28 cellular contexts compared by ENCODE assay signal in genomic region chr20:13452470-13453124, GRCh38.
"Had no signal": no experiment of that assay in that cellular context is flagged by ENCODE, and none has a peak within 500 bp of the region (broad histone marks: within the 10 kb centered on the region; RNA-seq: fewer than 3 reads in every experiment).

No MANE protein-coding gene starts in this region.

- H3K27me3 Mint-ChIP-seq: dendritic cell treated with granulocyte-macrophage colony-stimulating factor and Interleukin-4, amounts not matched to agents 40 ng/mL and 50 ng/mL, for 4 days; naive B cell; stimulated activated naive CD8-positive, alpha-beta T cell treated with anti-CD3 and anti-CD28 coated beads, Interleukin-15, amount 100 ng/mL, for 72 hours had no signal

- DNase-seq: colonic mucosa; effector CD8-positive, alpha-beta T cell; endodermal cell; foreskin keratinocyte; heart right ventricle; hypothalamus; mesenchymal stem cell; mucosa of descending colon; naive B cell; nephron progenitor cell; nucleus accumbens; right cardiac atrium; stimulated activated CD4-positive, alpha-beta T cell treated with anti-CD3 and anti-CD28 coated beads, Interleukin-1b, Interleukin-23, amount 100 ng/mL, for 48 hours; stimulated activated CD4-positive, alpha-beta T cell treated with anti-CD3 and anti-CD28 coated beads, Interleukin-4, amount 100 ng/mL, for 1 hour; stimulated activated CD8-positive, alpha-beta memory T cell treated with anti-CD3 and anti-CD28 coated beads, Interleukin-4, amount 100 ng/mL, for 48 hours; stimulated activated naive CD4-positive, alpha-beta T cell; stimulated activated naive CD8-positive, alpha-beta T cell treated with anti-CD3 and anti-CD28 coated beads, Interleukin-15, amount 100 ng/mL, for 72 hours; transverse colon; upper lobe of right lung; uterus had no signal

- H3K9me3 ChIP-seq: colonic mucosa, gastroesophageal sphincter, heart right ventricle, mucosa of descending colon, prostate gland, suprapubic skin, transverse colon, upper lobe of right lung, uterus had no signal

- H3K4me3 ChIP-seq: colonic mucosa, gastroesophageal sphincter, heart right ventricle, mucosa of descending colon, prostate gland, skin epidermis, suprapubic skin, transverse colon, upper lobe of right lung, uterus had no signal

- H3K27ac Mint-ChIP-seq: dendritic cell treated with granulocyte-macrophage colony-stimulating factor and Interleukin-4, amounts not matched to agents 40 ng/mL and 50 ng/mL, for 4 days; endodermal cell; mesothelial cell of epicardium; nephron progenitor cell had no signal

- H3K4me3 Mint-ChIP-seq: dendritic cell treated with granulocyte-macrophage colony-stimulating factor and Interleukin-4, amounts not matched to agents 40 ng/mL and 50 ng/mL, for 4 days; endodermal cell; mesothelial cell of epicardium; naive B cell; nephron progenitor cell; stimulated activated naive CD8-positive, alpha-beta T cell treated with anti-CD3 and anti-CD28 coated beads, Interleukin-15, amount 100 ng/mL, for 72 hours had no signal

- H3K27me3 ChIP-seq: colonic mucosa, foreskin keratinocyte, gastroesophageal sphincter, heart right ventricle, suprapubic skin, transverse colon, upper lobe of right lung, uterus had no signal

- H3K27ac ChIP-seq: colonic mucosa, epithelial cell of prostate, foreskin keratinocyte, gastroesophageal sphincter, heart right ventricle, prostate gland, skin epidermis, suprapubic skin, transverse colon, upper lobe of right lung, uterus had no signal

- H3K36me3 ChIP-seq: colonic mucosa, gastroesophageal sphincter, prostate gland, suprapubic skin, transverse colon, upper lobe of right lung, uterus had no signal

- H3K9me3 Mint-ChIP-seq: dendritic cell treated with granulocyte-macrophage colony-stimulating factor and Interleukin-4, amounts not matched to agents 40 ng/mL and 50 ng/mL, for 4 days; endodermal cell; nephron progenitor cell had no signal

- H3K4me1 ChIP-seq: colonic mucosa, gastroesophageal sphincter, heart right ventricle, prostate gland, suprapubic skin, transverse colon, upper lobe of right lung, uterus had no signal

- H3K4me1 Mint-ChIP-seq: endodermal cell; nephron progenitor cell; stimulated activated naive CD8-positive, alpha-beta T cell treated with anti-CD3 and anti-CD28 coated beads, Interleukin-15, amount 100 ng/mL, for 72 hours had no signal

- ATAC-seq: esophagus mucosa; foreskin keratinocyte; gastroesophageal sphincter; heart right ventricle; mucosa of descending colon; right cardiac atrium; stimulated activated naive CD8-positive, alpha-beta T cell treated with anti-CD3 and anti-CD28 coated beads, Interleukin-15, amount 100 ng/mL, for 72 hours; upper lobe of right lung had no signal
